In the genomic region with DNA sequence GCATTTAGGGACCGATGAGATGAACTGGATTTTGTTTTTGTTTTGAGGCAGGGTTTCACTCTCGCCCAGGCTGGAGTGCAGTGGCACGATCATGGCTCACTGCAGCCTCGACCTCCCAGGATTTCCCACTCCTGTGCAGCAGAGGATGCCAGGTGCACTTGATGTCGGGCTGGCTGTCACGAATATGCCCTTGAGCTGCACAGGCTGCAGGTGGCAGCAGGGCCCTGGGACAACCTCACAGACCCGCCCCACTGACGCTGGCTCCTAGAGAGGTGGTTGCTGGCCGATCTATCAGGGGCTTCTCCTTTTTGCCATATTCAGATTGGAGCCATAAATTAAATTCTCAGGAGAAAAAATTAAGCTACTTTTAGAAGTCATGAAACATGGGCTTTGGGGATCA, we compare ENCODE assay signal across 12 cellular contexts. TPM values are rescaled to one million over a fixed set of nuclear protein-coding genes. Genes with fewer than 3 reads are reported as not detected.
A peak's percentile ranks its signal among the peaks of the same experiment; 100 is the strongest.
DNase-seq lines count a peak whose midpoint lies in the region; ATAC-seq and TF ChIP-seq lines count a peak whose summit lies in the region.
"Had no signal": no experiment of that assay in that cellular context is flagged by ENCODE, and none has a peak within 500 bp of the region (broad histone marks: within the 10 kb centered on the region; RNA-seq: fewer than 3 reads in every experiment).

No MANE protein-coding gene starts in this region.

- CTCF ChIA-PET in PC-9 (lab: Charles Lee) = interaction anchor here (0.5 to 0.6 kb wide), 2 partner anchors 33 to 989 kb away, joined by 4 to 11 read pairs; no protein-coding TSS in a partner anchor

- H3K79me2 ChIP-seq in PC-9 (ENCODE audit: low read depth) = no peaks in the 10 kb centered on the region

- no TSS peak for BruUV-seq in PC-9 (replicated peaks; lab: Mats Ljungman, UMichigan)

- H3K27ac Mint-ChIP-seq in endodermal cell = no peak overlapping the region

- no peaks in the 10 kb centered on the region for H3K27me3 ChIP-seq in GM06990 (replicated peaks; ENCODE audit: control insufficient read depth, insufficient read depth, low read length)
- no peaks in the 10 kb centered on the region for H3K27me3 ChIP-seq in endodermal cell (ENCODE audit: control insufficient read depth, insufficient read depth, low read length, poor library complexity, severe bottlenecking)
- H3K27me3 ChIP-seq in PC-9 (ENCODE audit: insufficient read depth, low read depth) = no peaks in the 10 kb centered on the region
- H3K27me3 ChIP-seq: MG63 had no signal

- H3K9me3 ChIP-seq in endodermal cell (ENCODE audit: control insufficient read depth, low read length) (peaks cover 35% of the 10 kb centered on the region), PC-9 (ENCODE audit: insufficient read depth, low read depth) (no peaks in the 10 kb centered on the region)
- H3K9me3 ChIP-seq: MG63 had no signal

- no peak overlapping the region for H2AFZ ChIP-seq in PC-9

- peaks cover 40% of the 10 kb centered on the region for H3K9me3 Mint-ChIP-seq in endodermal cell

- H3F3A ChIP-seq in PC-9 (ENCODE audit: insufficient read depth, low read depth) = no peaks in the 10 kb centered on the region

- POLR2A ChIA-PET in PC-9 (lab: Charles Lee; ENCODE audit: unreplicated experiment) = no interaction called here

- no peak overlapping the region for H3K4me3 ChIP-seq in GM06990 (replicated peaks; ENCODE audit: low read depth, low read length)
- H3K4me3 ChIP-seq in endodermal cell (ENCODE audit: low read length) = no peak overlapping the region
- no peak overlapping the region for H3K4me3 ChIP-seq in PC-9
- H3K4me3 ChIP-seq: MG63 had no signal

- peaks cover 2% of the 10 kb centered on the region for H3K36me3 Mint-ChIP-seq in endodermal cell (ENCODE audit: low read depth)

- H3K4me1 Mint-ChIP-seq in endodermal cell = no peaks in the 10 kb centered on the region

- H3K4me1 ChIP-seq in endodermal cell (ENCODE audit: control insufficient read depth, insufficient read depth, low read length) (no peaks in the 10 kb centered on the region), PC-9 (replicated peaks; ENCODE audit: insufficient read depth) (no peaks in the 10 kb centered on the region)

- H4K20me1 ChIP-seq in PC-9 (ENCODE audit: insufficient read depth) = no peaks in the 10 kb centered on the region

- ATAC-seq in HG02938 (IDR thresholded peaks at IDR 0.05; ENCODE audit: unreplicated experiment) = no peak
- ATAC-seq: activated T-cell treated with anti-CD3 and anti-CD28 coated beads, Interleukin-2, amount 50 U/mL, for 4 hours had no signal

- H3K4me2 ChIP-seq in PC-9 = no peak overlapping the region

- H3K27ac ChIP-seq in endodermal cell (ENCODE audit: low read depth, low read length) = no peak overlapping the region
- H3K27ac ChIP-seq in PC-9 = no peak overlapping the region
- H3K27ac ChIP-seq: RWPE1 had no signal

- DNase-seq in COR-L47 (lab: John Stamatoyannopoulos, UW) (peak; percentile 17), GM06990 (ENCODE audit: extremely low read depth, insufficient read length) (no peak), NCI-H510A (lab: John Stamatoyannopoulos, UW) (peak; percentile 3), endodermal cell (no peak), inferior parietal cortex (ENCODE audit: extremely low spot score) (no peak), PC-9 (no peak), cerebellar nuclear complex (lab: John Stamatoyannopoulos, UW) (no peak)
- DNase-seq: activated T-cell treated with anti-CD3 and anti-CD28 coated beads, Interleukin-2, amount 50 U/mL, for 4 hours; MG63; retina had no signal

- no peak overlapping the region for H3K4me3 Mint-ChIP-seq in endodermal cell
- H3K4me3 Mint-ChIP-seq: activated T-cell treated with anti-CD3 and anti-CD28 coated beads, Interleukin-2, amount 50 U/mL, for 4 hours had no signal

- intact Hi-C loops in PC-9 (cut with micrococcal nuclease; ENCODE audit: unreplicated experiment) = no loop called here

- 69 to 70% methylated on average over 9 of the region's 9 CpGs for WGBS in endodermal cell (ENCODE audit: insufficient coverage in 1 of 2, insufficient read length in 1 of 2), 2 experiments

- no peaks in the 10 kb centered on the region for H3K36me3 ChIP-seq in GM06990 (ENCODE audit: control insufficient read depth, insufficient read depth, low read length)
- H3K36me3 ChIP-seq in endodermal cell (ENCODE audit: control insufficient read depth, insufficient read depth, low read length) = no peaks in the 10 kb centered on the region
- no peaks in the 10 kb centered on the region for H3K36me3 ChIP-seq in PC-9 (ENCODE audit: low read depth)
- H3K36me3 ChIP-seq: MG63 had no signal

- peaks cover 7% of the 10 kb centered on the region for H3K27me3 Mint-ChIP-seq in endodermal cell (ENCODE audit: insufficient read depth)

- TF ChIP-seq CTCF in GM06990 (IDR thresholded peaks at IDR 0.05; ENCODE audit: insufficient read depth, low read length, poor library complexity, severe bottlenecking) (peak; percentile 32), endodermal cell (conservative IDR thresholded peaks at IDR 0.05) (peak; percentile 53), PC-9 (conservative IDR thresholded peaks at IDR 0.05) (no peak)

- no peak overlapping the region for H3K9ac ChIP-seq in endodermal cell (ENCODE audit: extremely low read depth, low read length, poor library complexity, severe bottlenecking)

- H3K9me2 ChIP-seq in PC-9 (ENCODE audit: insufficient read depth) = no peaks in the 10 kb centered on the region

RNA-seq across cellular contexts. Expression of gene NQO2, which starts 32.2 kb away (rescaled TPM):
- 100 to 1,000 TPM in 1 of 2 donors, 10 to 100 TPM in 1; 50.8 to 199 TPM for total RNA-seq in endodermal cell
- 46.8 TPM for polyA plus RNA-seq in endodermal cell (2013, experiment 1 of 2)
- polyA plus RNA-seq in endodermal cell (2013, experiment 2 of 2) = 40.7 TPM
- 79.4 and 82.9 TPM in 2 replicates for total RNA-seq in PC-9 (2021)

RNA-seq across cellular contexts. Expression of gene RIPK1, which starts 36.4 kb away (rescaled TPM):
- total RNA-seq in endodermal cell (10 to 100 TPM; 10.2 to 18.7 TPM), PC-9 (2021) (13.9 and 14.8 TPM in 2 replicates)
- polyA plus RNA-seq in endodermal cell (2013, experiment 1 of 2) = 10.6 TPM
- polyA plus RNA-seq in endodermal cell (2013, experiment 2 of 2) = 10.9 TPM

Comparison
In these comparisons a context has a peak if more than half of its experiments do, and no peak if none do; other contexts are left out.
1. DNase-seq: peak in COR-L47 (single experiment) and NCI-H510A (single experiment); none in GM06990 (single experiment), endodermal cell (single experiment), inferior parietal cortex (single experiment), PC-9 (0 of 2) and cerebellar nuclear complex (0 of 2).